In the genomic region with DNA sequence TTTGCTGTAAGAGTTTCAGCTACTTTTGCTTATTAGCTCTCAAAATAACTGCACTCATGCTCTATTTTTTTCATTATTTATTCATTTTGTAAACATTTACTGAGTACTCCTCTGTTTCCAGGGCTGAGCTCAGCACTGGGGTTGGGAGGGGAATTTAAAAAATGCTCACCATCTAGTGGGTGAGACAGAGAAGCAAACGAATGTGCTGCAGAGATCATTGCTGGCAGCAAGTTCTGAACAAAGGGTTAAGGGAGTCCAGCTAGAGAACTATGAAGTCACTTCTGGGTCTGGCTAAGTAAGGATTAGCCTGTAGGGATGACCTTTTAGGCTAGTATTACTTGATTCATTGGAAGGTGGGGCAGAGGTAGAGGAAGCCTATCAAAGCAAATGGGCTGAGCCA, we compare ENCODE assay signal across 2 cellular contexts.
TF ChIP-seq lines count a peak whose summit lies in the region.

No MANE protein-coding gene starts in this region.

TF ChIP-seq in H1, 55 proteins besides CTCF, POLR2A, EP300 and RAD21:
- TF ChIP-seq BACH1 (IDR thresholded peaks at IDR 0.05; ENCODE audit: low read length) = no peak
- no peak for TF ChIP-seq CBX8 (IDR thresholded peaks at IDR 0.05; ENCODE audit: borderline replicate concordance, low read depth, low read length)
- TF ChIP-seq USF2 (IDR thresholded peaks at IDR 0.05; ENCODE audit: low read length) = no peak
- TF ChIP-seq SAP30 (IDR thresholded peaks at IDR 0.05; ENCODE audit: insufficient read depth, insufficient replicate concordance, low read length) = no peak
- no peak for TF ChIP-seq GTF2F1 (IDR thresholded peaks at IDR 0.05; ENCODE audit: borderline replicate concordance, low read depth, low read length)
- no peak for TF ChIP-seq BRCA1 (IDR thresholded peaks at IDR 0.05; ENCODE audit: low read depth, low read length)
- TF ChIP-seq TBP (IDR thresholded peaks at IDR 0.05; ENCODE audit: low read depth, low read length) = no peak
- TF ChIP-seq MAX (IDR thresholded peaks at IDR 0.05) = no peak
- no peak for TF ChIP-seq JUND (IDR thresholded peaks at IDR 0.05; ENCODE audit: low read length)
- TF ChIP-seq PHF8 (conservative IDR thresholded peaks at IDR 0.05; ENCODE audit: low read depth, low read length) = no peak
- TF ChIP-seq NANOG (IDR thresholded peaks at IDR 0.05; ENCODE audit: insufficient read depth, low read depth, low read length, poor library complexity, severe bottlenecking) = no peak
- TF ChIP-seq ZNF274 (IDR thresholded peaks at IDR 0.05; ENCODE audit: borderline replicate concordance, extremely low read depth, low read length) = no peak
- TF ChIP-seq ASH2L (IDR thresholded peaks at IDR 0.05; ENCODE audit: low read length) = no peak
- TF ChIP-seq KDM5A (IDR thresholded peaks at IDR 0.05; ENCODE audit: low read length) = no peak
- no peak for TF ChIP-seq HDAC6 (IDR thresholded peaks at IDR 0.05; ENCODE audit: low read depth, low read length)

TF ChIP-seq in liver, 16 proteins besides CTCF, POLR2A, EP300 and RAD21:
- TF ChIP-seq REST (IDR thresholded peaks at IDR 0.05) = no peak
- TF ChIP-seq JUND (IDR thresholded peaks at IDR 0.05) = no peak
- TF ChIP-seq, protein P1, sequence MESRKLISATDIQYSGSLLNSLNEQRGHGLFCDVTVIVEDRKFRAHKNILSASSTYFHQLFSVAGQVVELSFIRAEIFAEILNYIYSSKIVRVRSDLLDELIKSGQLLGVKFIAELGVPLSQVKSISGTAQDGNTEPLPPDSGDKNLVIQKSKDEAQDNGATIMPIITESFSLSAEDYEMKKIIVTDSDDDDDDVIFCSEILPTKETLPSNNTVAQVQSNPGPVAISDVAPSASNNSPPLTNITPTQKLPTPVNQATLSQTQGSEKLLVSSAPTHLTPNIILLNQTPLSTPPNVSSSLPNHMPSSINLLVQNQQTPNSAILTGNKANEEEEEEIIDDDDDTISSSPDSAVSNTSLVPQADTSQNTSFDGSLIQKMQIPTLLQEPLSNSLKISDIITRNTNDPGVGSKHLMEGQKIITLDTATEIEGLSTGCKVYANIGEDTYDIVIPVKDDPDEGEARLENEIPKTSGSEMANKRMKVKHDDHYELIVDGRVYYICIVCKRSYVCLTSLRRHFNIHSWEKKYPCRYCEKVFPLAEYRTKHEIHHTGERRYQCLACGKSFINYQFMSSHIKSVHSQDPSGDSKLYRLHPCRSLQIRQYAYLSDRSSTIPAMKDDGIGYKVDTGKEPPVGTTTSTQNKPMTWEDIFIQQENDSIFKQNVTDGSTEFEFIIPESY (IDR thresholded peaks at IDR 0.05) = no peak
- no peak for TF ChIP-seq FOXA2 (IDR thresholded peaks at IDR 0.05)
- no peak for TF ChIP-seq ATF3 (IDR thresholded peaks at IDR 0.05)
- TF ChIP-seq EGR1 (IDR thresholded peaks at IDR 0.05; ENCODE audit: low read depth in 2 of 2) = no peak
- TF ChIP-seq FOXA1 (IDR thresholded peaks at IDR 0.05) = no peak
- no peak for TF ChIP-seq HNF4A (conservative IDR thresholded peaks at IDR 0.05)
- no peak for TF ChIP-seq TAF1 (conservative IDR thresholded peaks at IDR 0.05)
